Comparison of ENCODE assay signal across 14 cellular contexts in the genomic region with DNA sequence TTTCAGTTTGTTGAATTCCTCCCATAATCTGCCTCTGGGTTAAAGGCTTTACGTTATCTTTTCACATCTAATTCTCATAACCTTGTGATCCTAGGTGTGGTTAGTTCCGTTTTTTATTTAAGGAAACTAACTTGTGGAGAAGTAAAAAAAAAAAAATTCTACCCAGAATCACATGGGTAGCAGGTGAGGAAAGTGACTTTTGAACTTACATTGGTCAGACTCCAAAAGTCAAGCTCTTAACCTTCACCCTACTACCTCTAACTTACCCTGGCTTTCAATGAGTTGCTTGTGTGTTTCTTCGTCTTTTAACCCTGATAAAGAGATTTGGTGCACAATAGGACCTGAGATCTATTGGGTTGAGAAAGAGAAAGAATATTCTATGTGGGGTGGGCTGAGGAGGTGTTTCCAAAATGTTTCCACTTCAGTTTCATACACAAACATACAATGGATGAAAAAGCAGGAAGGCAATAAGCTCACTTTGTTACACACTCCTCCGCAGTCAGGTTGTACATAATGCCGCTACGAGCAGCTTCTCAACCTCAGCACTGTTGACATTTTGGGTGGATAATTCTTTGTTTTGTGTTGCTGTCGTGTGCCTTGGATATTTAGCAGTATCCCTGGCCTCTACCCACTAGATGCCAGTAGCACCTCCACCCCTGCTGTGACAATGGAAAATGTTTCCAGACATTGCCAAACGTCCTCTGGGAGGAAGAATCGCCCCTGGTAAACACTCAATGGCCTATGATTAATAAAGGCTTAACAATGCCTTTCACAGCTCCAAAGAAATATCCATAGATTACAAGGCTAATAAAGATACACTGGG.
DNase-seq lines count a peak whose midpoint lies in the region; ATAC-seq and TF ChIP-seq lines count a peak whose summit lies in the region.
"Had no signal": no experiment of that assay in that cellular context is flagged by ENCODE, and none has a peak within 500 bp of the region (broad histone marks: within the 10 kb centered on the region; RNA-seq: fewer than 3 reads in every experiment).

No MANE protein-coding gene starts in this region.

- CTCF ChIA-PET in HEK293 (lab: Yijun Ruan, JAX), result interaction anchor here (0.7 kb wide), 4 partner anchors 8 to 529 kb away, joined by 3 to 7 read pairs (median 3); no protein-coding TSS in a partner anchor
- CTCF ChIA-PET in Panc1 (lab: Charles Lee), result interaction anchor here (0.6 to 1.5 kb wide), 6 partner anchors 121 to 241 kb away, joined by 4 to 7 read pairs (median 6); no protein-coding TSS in a partner anchor

- no peaks in the 10 kb centered on the region for H3K9me3 ChIP-seq in HEK293 (ENCODE audit: control insufficient read depth, insufficient read depth, low read depth, low read length)
- no peaks in the 10 kb centered on the region for H3K9me3 ChIP-seq in Panc1 (ENCODE audit: control insufficient read depth, insufficient read depth, low read depth, low read length)
- H3K9me3 ChIP-seq in smooth muscle cell (replicated peaks; ENCODE audit: low read depth), result no peaks in the 10 kb centered on the region

- POLR2A ChIA-PET in HEK293 (lab: Yijun Ruan, JAX) (no interaction called here), Panc1 (lab: Charles Lee) (interaction anchor here (0.5 to 1.8 kb wide), 15 partner anchors 8 to 378 kb away, joined by 3 to 10 read pairs (median 5); no protein-coding TSS in a partner anchor)

- BruUV-seq in Panc1 (replicated peaks; lab: Mats Ljungman, UMichigan), result TSS peak; percentile 90

- WGBS in smooth muscle cell (ENCODE audit: low lambda C conversion rate), result 68% methylated on average over 9 of the region's 9 CpGs

- H3K9me3 Mint-ChIP-seq in T-helper 2 cell treated with Interferon-gamma antibody and Interleukin-4, amounts not matched to agents 5 μg/mL and 100 μg/mL, for 36 hours, result no peaks in the 10 kb centered on the region

- H3K4me1 Mint-ChIP-seq in T-helper 2 cell treated with Interferon-gamma antibody and Interleukin-4, amounts not matched to agents 5 μg/mL and 100 μg/mL, for 36 hours (ENCODE audit: low read depth), result peaks cover 22% of the 10 kb centered on the region

- H3K27ac ChIP-seq in HEK293 (ENCODE audit: extremely low read depth, low read depth, low read length), result no peak overlapping the region
- H3K27ac ChIP-seq in Panc1 (ENCODE audit: low read length), result peak overlapping the region; percentile 100
- H3K27ac ChIP-seq in foreskin keratinocyte, result peak overlapping the region; percentile 67
- peak overlapping the region; percentile 3 for H3K27ac ChIP-seq in smooth muscle cell (ENCODE audit: low read depth)
- H3K27ac ChIP-seq: HL-60 had no signal

- H3K4me3 Mint-ChIP-seq in T-helper 2 cell treated with Interferon-gamma antibody and Interleukin-4, amounts not matched to agents 5 μg/mL and 100 μg/mL, for 36 hours, result no peak overlapping the region

- H3K4me2 ChIP-seq in smooth muscle cell, result no peak overlapping the region

- H3K27me3 Mint-ChIP-seq in T-helper 2 cell treated with Interferon-gamma antibody and Interleukin-4, amounts not matched to agents 5 μg/mL and 100 μg/mL, for 36 hours (ENCODE audit: low read depth), result no peaks in the 10 kb centered on the region

- no peaks in the 10 kb centered on the region for H3K36me3 Mint-ChIP-seq in T-helper 2 cell treated with Interferon-gamma antibody and Interleukin-4, amounts not matched to agents 5 μg/mL and 100 μg/mL, for 36 hours (ENCODE audit: low read depth)

- intact Hi-C loops in Panc1 (cut with micrococcal nuclease; ENCODE audit: unreplicated experiment), result loop anchor here (5.0 kb wide), 2 partner anchors 44 to 81 kb away; no protein-coding TSS in a partner anchor

- in situ Hi-C loops in Panc1 (cut with HindIII; ENCODE audit: low pct_unique_long_range_greater_than_20kb, low sequenced_read_pairs), result no loop called here

- H2AFZ ChIP-seq in smooth muscle cell (ENCODE audit: low read depth), result no peak overlapping the region

- no peak overlapping the region for H3K9ac ChIP-seq in smooth muscle cell (ENCODE audit: low read depth)

- no peak overlapping the region for H3K4me3 ChIP-seq in HEK293 (ENCODE audit: low read depth, low read length)
- peak overlapping the region in 1 of 2 experiments; percentile 5; a peak in 2 of 4 replicates for H3K4me3 ChIP-seq in Panc1 (ENCODE audit: low read depth in 2 of 2, low read length in 2 of 2)
- no peak overlapping the region for H3K4me3 ChIP-seq in smooth muscle cell
- H3K4me3 ChIP-seq: lung had no signal

- no peak overlapping the region for H3K27ac Mint-ChIP-seq in T-helper 2 cell treated with Interferon-gamma antibody and Interleukin-4, amounts not matched to agents 5 μg/mL and 100 μg/mL, for 36 hours

- H3F3A ChIP-seq in smooth muscle cell (ENCODE audit: low read depth), result peaks cover 5% of the 10 kb centered on the region

- H3K79me2 ChIP-seq in smooth muscle cell (ENCODE audit: low read depth), result no peaks in the 10 kb centered on the region

- ATAC-seq in Panc1 (peak; percentile 72), foreskin keratinocyte (no peak), HG03135 (IDR thresholded peaks at IDR 0.05; ENCODE audit: unreplicated experiment) (no peak), HG03045 (IDR thresholded peaks at IDR 0.05; ENCODE audit: unreplicated experiment) (no peak)

- no peaks in the 10 kb centered on the region for H4K20me1 ChIP-seq in smooth muscle cell (ENCODE audit: low read depth)

- H3K27me3 ChIP-seq in Panc1 (ENCODE audit: control insufficient read depth, insufficient read depth, low read length) (no peaks in the 10 kb centered on the region), foreskin keratinocyte (no peaks in the 10 kb centered on the region), smooth muscle cell (ENCODE audit: low read depth) (no peaks in the 10 kb centered on the region)

- DNase-seq in Panc1 (ENCODE audit: low read depth, low spot score) (no peak), foreskin keratinocyte (no peak), smooth muscle cell (lab: John Stamatoyannopoulos, UW; ENCODE audit: unreplicated experiment) (no peak), dedifferentiated amniotic fluid mesenchymal stem cell (ENCODE audit: extremely low spot score) (no peak)
- DNase-seq in T-helper 2 cell treated with Interferon-gamma antibody and Interleukin-4, amounts not matched to agents 5 μg/mL and 100 μg/mL, for 36 hours (ENCODE audit: low spot score), result no peak
- DNase-seq: foreskin fibroblast, GF-D8, H7, NCI-H1930 had no signal

- H3K4me1 ChIP-seq in HEK293 (ENCODE audit: control insufficient read depth, insufficient read depth, low read length), result peaks cover 3% of the 10 kb centered on the region
- H3K4me1 ChIP-seq in Panc1 (ENCODE audit: control insufficient read depth, insufficient read depth, low read length), result peaks cover 59% of the 10 kb centered on the region
- H3K4me1 ChIP-seq in foreskin keratinocyte, result peaks cover 32% of the 10 kb centered on the region
- peaks cover 8% of the 10 kb centered on the region for H3K4me1 ChIP-seq in smooth muscle cell (ENCODE audit: low read depth)

- no peak for TF ChIP-seq CTCF in HEK293 (tag by site-specific recombination; IDR thresholded peaks at IDR 0.05)
- no peak for TF ChIP-seq CTCF in Panc1 (IDR thresholded peaks at IDR 0.05)
- TF ChIP-seq CTCF in foreskin keratinocyte (conservative IDR thresholded peaks at IDR 0.05), result peak; percentile 30
- no peak for TF ChIP-seq CTCF in smooth muscle cell (IDR thresholded peaks at IDR 0.05; ENCODE audit: borderline replicate concordance, insufficient read depth, poor library complexity, severe bottlenecking)

- H3K36me3 ChIP-seq in HEK293 (ENCODE audit: control insufficient read depth in 2 of 2, insufficient read depth in 1 of 2, low read length in 2 of 2), result no peaks in the 10 kb centered on the region
- H3K36me3 ChIP-seq in Panc1 (ENCODE audit: control insufficient read depth, insufficient read depth, low read length), result no peaks in the 10 kb centered on the region
- H3K36me3 ChIP-seq in smooth muscle cell (ENCODE audit: low read depth), result no peaks in the 10 kb centered on the region

TF ChIP-seq in HEK293, 187 proteins besides CTCF, POLR2A, EP300 and RAD21 (continues in another document):
- TF ChIP-seq ZNF266 (tag by site-specific recombination; IDR thresholded peaks at IDR 0.05; ENCODE audit: low read depth) (no peak), WT1 (tag by site-specific recombination; IDR thresholded peaks at IDR 0.05) (no peak), ZNF544 (tag by site-specific recombination; IDR thresholded peaks at IDR 0.05) (no peak), MYNN (tag by site-specific recombination; IDR thresholded peaks at IDR 0.05; ENCODE audit: borderline replicate concordance) (no peak), SP3 (tag by site-specific recombination; IDR thresholded peaks at IDR 0.05) (no peak), ZNF660 (tag by site-specific recombination; IDR thresholded peaks at IDR 0.05) (no peak), ZFP41 (tag by site-specific recombination; IDR thresholded peaks at IDR 0.05; ENCODE audit: borderline replicate concordance) (no peak), ZNF391 (tag by site-specific recombination; IDR thresholded peaks at IDR 0.05; ENCODE audit: borderline replicate concordance, low read depth) (no peak)
- TF ChIP-seq, protein P1, sequence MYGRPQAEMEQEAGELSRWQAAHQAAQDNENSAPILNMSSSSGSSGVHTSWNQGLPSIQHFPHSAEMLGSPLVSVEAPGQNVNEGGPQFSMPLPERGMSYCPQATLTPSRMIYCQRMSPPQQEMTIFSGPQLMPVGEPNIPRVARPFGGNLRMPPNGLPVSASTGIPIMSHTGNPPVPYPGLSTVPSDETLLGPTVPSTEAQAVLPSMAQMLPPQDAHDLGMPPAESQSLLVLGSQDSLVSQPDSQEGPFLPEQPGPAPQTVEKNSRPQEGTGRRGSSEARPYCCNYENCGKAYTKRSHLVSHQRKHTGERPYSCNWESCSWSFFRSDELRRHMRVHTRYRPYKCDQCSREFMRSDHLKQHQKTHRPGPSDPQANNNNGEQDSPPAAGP (tag by site-specific recombination; IDR thresholded peaks at IDR 0.05), result peak; percentile 55
- TF ChIP-seq, protein P2, sequence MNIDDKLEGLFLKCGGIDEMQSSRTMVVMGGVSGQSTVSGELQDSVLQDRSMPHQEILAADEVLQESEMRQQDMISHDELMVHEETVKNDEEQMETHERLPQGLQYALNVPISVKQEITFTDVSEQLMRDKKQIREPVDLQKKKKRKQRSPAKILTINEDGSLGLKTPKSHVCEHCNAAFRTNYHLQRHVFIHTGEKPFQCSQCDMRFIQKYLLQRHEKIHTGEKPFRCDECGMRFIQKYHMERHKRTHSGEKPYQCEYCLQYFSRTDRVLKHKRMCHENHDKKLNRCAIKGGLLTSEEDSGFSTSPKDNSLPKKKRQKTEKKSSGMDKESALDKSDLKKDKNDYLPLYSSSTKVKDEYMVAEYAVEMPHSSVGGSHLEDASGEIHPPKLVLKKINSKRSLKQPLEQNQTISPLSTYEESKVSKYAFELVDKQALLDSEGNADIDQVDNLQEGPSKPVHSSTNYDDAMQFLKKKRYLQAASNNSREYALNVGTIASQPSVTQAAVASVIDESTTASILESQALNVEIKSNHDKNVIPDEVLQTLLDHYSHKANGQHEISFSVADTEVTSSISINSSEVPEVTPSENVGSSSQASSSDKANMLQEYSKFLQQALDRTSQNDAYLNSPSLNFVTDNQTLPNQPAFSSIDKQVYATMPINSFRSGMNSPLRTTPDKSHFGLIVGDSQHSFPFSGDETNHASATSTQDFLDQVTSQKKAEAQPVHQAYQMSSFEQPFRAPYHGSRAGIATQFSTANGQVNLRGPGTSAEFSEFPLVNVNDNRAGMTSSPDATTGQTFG (tag by site-specific recombination; IDR thresholded peaks at IDR 0.05; ENCODE audit: borderline replicate concordance), result no peak
